ENCODE assay signal across 10 cellular contexts in genomic region chr3:133620066-133620784, GRCh38. TPM values are rescaled to one million over a fixed set of nuclear protein-coding genes. Genes with fewer than 3 reads are reported as not detected.
A peak's percentile ranks its signal among the peaks of the same experiment; 100 is the strongest.
DNase-seq lines count a peak whose midpoint lies in the region; ATAC-seq, FAIRE-seq and TF ChIP-seq lines count a peak whose summit lies in the region.
"Had no signal": no experiment of that assay in that cellular context is flagged by ENCODE, and none has a peak within 500 bp of the region (broad histone marks: within the 10 kb centered on the region; RNA-seq: fewer than 3 reads in every experiment).

No MANE protein-coding gene starts in this region.

- H3K27ac ChIP-seq in OCI-LY7 (ENCODE audit: low read depth, low read length, poor library complexity, severe bottlenecking): no peak overlapping the region

- no peaks in the 10 kb centered on the region for H3K79me2 ChIP-seq in OCI-LY7 (ENCODE audit: insufficient read depth, low read depth, low read length)

- no peaks in the 10 kb centered on the region for H3K9me3 Mint-ChIP-seq in mesothelial cell of epicardium
- H3K9me3 Mint-ChIP-seq: dendritic cell treated with granulocyte-macrophage colony-stimulating factor and Interleukin-4, amounts not matched to agents 40 ng/mL and 50 ng/mL, for 4 days had no signal

- BruUV-seq in OCI-LY7 (replicated peaks; lab: Mats Ljungman, UMichigan): no TSS peak

- H3K9me2 ChIP-seq in OCI-LY7 (ENCODE audit: insufficient read depth, low read length): no peaks in the 10 kb centered on the region

- CTCF ChIA-PET in OCI-LY7 (lab: Charles Lee; ENCODE audit: unreplicated experiment): interaction anchor here (0.6 kb wide), 2 partner anchors 165 to 599 kb away, joined by 3 read pairs; no protein-coding TSS in a partner anchor

- FAIRE-seq in GM18507 (lab: Jason Lieb, UNC): peak; percentile 99

- no peaks in the 10 kb centered on the region for H3K27me3 Mint-ChIP-seq in mesothelial cell of epicardium (ENCODE audit: low read depth)
- H3K27me3 Mint-ChIP-seq: dendritic cell treated with granulocyte-macrophage colony-stimulating factor and Interleukin-4, amounts not matched to agents 40 ng/mL and 50 ng/mL, for 4 days had no signal

- no peaks in the 10 kb centered on the region for H3K4me1 ChIP-seq in OCI-LY7 (ENCODE audit: insufficient read depth, low read length, poor library complexity, severe bottlenecking)

- no peak overlapping the region for H3K4me3 ChIP-seq in OCI-LY7 (ENCODE audit: low read depth, low read length, poor library complexity, severe bottlenecking)

- ATAC-seq in GM19455 (IDR thresholded peaks at IDR 0.05; ENCODE audit: unreplicated experiment) (peak; percentile 99), HG02973 (IDR thresholded peaks at IDR 0.05; ENCODE audit: unreplicated experiment) (peak; percentile 100), Right ventricle myocardium superior (ENCODE audit: poor library complexity) (no peak)

- POLR2A ChIA-PET in OCI-LY7 (lab: Charles Lee): interaction anchor here (1.2 kb wide), 1 partner anchor 19 kb away, joined by 3 read pairs; no protein-coding TSS in a partner anchor

- no peak overlapping the region for H3K4me2 ChIP-seq in OCI-LY7 (ENCODE audit: low read length)

- no peaks in the 10 kb centered on the region for H4K20me1 ChIP-seq in OCI-LY7 (ENCODE audit: insufficient read depth, low read length)

- peaks cover 98% of the 10 kb centered on the region for H3K36me3 ChIP-seq in OCI-LY7 (ENCODE audit: insufficient read depth, low read length)

- TF ChIP-seq CTCF in OCI-LY7 (conservative IDR thresholded peaks at IDR 0.05; ENCODE audit: low read length): no peak
- TF ChIP-seq CTCF in mesothelial cell of epicardium (IDR thresholded peaks at IDR 0.05; ENCODE audit: unreplicated experiment): no peak

- no peak overlapping the region for H3K27ac Mint-ChIP-seq in mesothelial cell of epicardium
- H3K27ac Mint-ChIP-seq: dendritic cell treated with granulocyte-macrophage colony-stimulating factor and Interleukin-4, amounts not matched to agents 40 ng/mL and 50 ng/mL, for 4 days had no signal

- peak; percentile 43 for DNase-seq in GM18507 (ENCODE audit: extremely low spot score, insufficient read length, low read depth)
- peak; percentile 23 for DNase-seq in OCI-LY7 (ENCODE audit: low spot score)
- DNase-seq in HuH-7 (ENCODE audit: low spot score): no peak
- DNase-seq in mesothelial cell of epicardium (ENCODE audit: low spot score in 2 of 2, unreplicated experiment in 2 of 2): no peak
- DNase-seq in Right ventricle myocardium superior: no peak
- DNase-seq in NCI-H345 treated with DMSO at 0.1 percent for 48 hours (lab: John Stamatoyannopoulos, UW; ENCODE audit: unreplicated experiment): no peak
- DNase-seq: NCI-H1694 treated with DMSO at 0.1 percent for 48 hours had no signal

- H3K4me1 Mint-ChIP-seq in mesothelial cell of epicardium: no peaks in the 10 kb centered on the region

- peaks cover 38% of the 10 kb centered on the region for H3K36me3 Mint-ChIP-seq in mesothelial cell of epicardium

- H3K9me3 ChIP-seq in OCI-LY7 (ENCODE audit: low read length): no peaks in the 10 kb centered on the region

- H3K4me3 Mint-ChIP-seq in mesothelial cell of epicardium: no peak overlapping the region
- H3K4me3 Mint-ChIP-seq: dendritic cell treated with granulocyte-macrophage colony-stimulating factor and Interleukin-4, amounts not matched to agents 40 ng/mL and 50 ng/mL, for 4 days had no signal

- no peak overlapping the region for H2AFZ ChIP-seq in OCI-LY7 (ENCODE audit: low read length)

- intact Hi-C loops in OCI-LY7 (cut with micrococcal nuclease; ENCODE audit: unreplicated experiment): no loop called here
- intact Hi-C loops in Right ventricle myocardium superior (cut with DNase I): no loop called here

RNA-seq across cellular contexts. Expression of gene TOPBP1, which starts 41.5 kb away (rescaled TPM):
- 139 and 167 TPM in 2 replicates for total RNA-seq in OCI-LY7 (2014; rRNA removed; shearing (Covaris generic))
- total RNA-seq in OCI-LY7 (2022) (131 and 137 TPM in 2 replicates), mesothelial cell of epicardium (35.5 to 40.3 TPM (median 39.3 TPM) in 3 replicates), Right ventricle myocardium superior (10.0 TPM)

RNA-seq across cellular contexts. Expression of gene CDV3, which starts 46.7 kb away (rescaled TPM):
- 171 and 210 TPM in 2 replicates for total RNA-seq in OCI-LY7 (2014; rRNA removed; shearing (Covaris generic))
- total RNA-seq in OCI-LY7 (2022): 268 and 296 TPM in 2 replicates
- 127 to 135 TPM (median 132 TPM) in 3 replicates for total RNA-seq in mesothelial cell of epicardium
- 145 TPM for total RNA-seq in Right ventricle myocardium superior

Comparison
In these comparisons a context has a peak if more than half of its experiments do, and no peak if none do; other contexts are left out.
1. DNase-seq: peak in GM18507 (single experiment) and OCI-LY7 (single experiment); none in HuH-7 (single experiment), mesothelial cell of epicardium (0 of 2), Right ventricle myocardium superior (single experiment) and NCI-H345 treated with DMSO at 0.1 percent for 48 hours (single experiment).